In the genomic region with DNA sequence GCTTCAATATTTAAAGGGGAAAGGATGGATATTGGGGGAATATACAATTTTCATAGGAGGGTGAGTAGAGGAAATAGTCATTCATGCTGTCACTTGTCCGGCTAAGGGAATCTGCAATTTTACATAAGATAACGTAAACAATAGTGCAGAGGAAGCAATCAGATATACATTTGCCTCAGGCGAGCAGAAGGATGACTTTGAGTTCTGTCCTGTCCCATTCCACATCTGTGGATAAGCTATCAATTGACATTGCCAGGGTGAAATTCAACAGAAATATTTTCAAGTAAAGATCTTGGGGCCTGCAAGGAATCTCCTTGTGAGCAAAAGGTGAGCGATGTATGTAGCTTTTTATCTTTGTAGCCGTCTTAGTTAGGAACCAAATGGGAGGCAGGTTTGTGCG, we compare ENCODE assay signal across 10 cellular contexts.
"Had no signal": no experiment of that assay in that cellular context is flagged by ENCODE, and none has a peak within 500 bp of the region (broad histone marks: within the 10 kb centered on the region; RNA-seq: fewer than 3 reads in every experiment).

No MANE protein-coding gene starts in this region.

- H3K4me1 ChIP-seq: HAP-1 had no signal

- H3K9ac ChIP-seq: GM23248 had no signal

- H3K4me2 ChIP-seq: GM23338 had no signal

- FAIRE-seq: H1, H54 had no signal

- H3K9me3 ChIP-seq: HAP-1 had no signal

- DNase-seq: GM23248, GOT3, H7, H9, HCEC 1CT, HFFc6 had no signal

- H3K4me3 ChIP-seq: GM23248, GM23338, HAP-1 had no signal

- H3K36me3 ChIP-seq: HAP-1 had no signal

- H3K27ac ChIP-seq: GM23248 had no signal
